ENCODE assay signal across 8 cellular contexts in the genomic region with DNA sequence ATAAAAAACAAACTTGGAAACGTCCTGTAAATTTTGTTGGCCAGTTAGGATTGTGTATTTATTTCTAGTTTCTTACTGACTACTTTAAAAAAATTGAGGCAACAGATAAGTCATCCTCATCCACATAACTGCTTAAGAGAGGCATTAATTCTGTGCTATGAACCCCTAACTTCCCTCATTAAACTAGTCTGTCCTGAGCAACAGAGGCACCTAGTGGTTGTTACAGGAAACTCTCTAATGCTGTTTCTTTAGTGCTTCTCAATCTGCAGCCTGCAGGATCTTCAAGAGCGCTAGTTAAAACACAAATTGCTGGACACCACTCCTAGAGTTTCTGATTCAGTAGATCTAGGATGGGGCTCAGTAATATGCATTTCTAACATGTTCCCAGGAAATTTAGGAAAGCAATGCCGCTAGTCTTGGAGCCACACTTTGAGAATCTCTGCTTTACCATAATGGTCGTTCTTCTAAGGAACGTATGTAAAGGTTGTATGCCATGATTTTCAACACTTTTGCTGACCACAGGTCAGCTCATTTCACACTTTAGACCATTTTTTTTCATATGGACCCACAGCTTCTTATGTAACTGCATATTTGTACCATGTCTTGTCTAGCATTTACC.
DNase-seq lines count a peak whose midpoint lies in the region; ATAC-seq and TF ChIP-seq lines count a peak whose summit lies in the region.

No MANE protein-coding gene starts in this region.

- H3K4me3 ChIP-seq in left ventricle myocardium inferior (no peak overlapping the region), right cardiac atrium (ENCODE audit: low read length) (no peak overlapping the region), colonic mucosa (no peak overlapping the region), thyroid gland (replicated peaks in 1 of 3) (no peak overlapping the region)

- ATAC-seq in right cardiac atrium (no peak), HG02884 (IDR thresholded peaks at IDR 0.05; ENCODE audit: unreplicated experiment) (peak; percentile 86)

- no peak for TF ChIP-seq POLR2A in thyroid gland (IDR thresholded peaks at IDR 0.05)

- intact Hi-C loops in left ventricle myocardium inferior (cut with micrococcal nuclease): no loop called here
- intact Hi-C loops in right cardiac atrium (cut with DNase I): loop anchor here in 2 of 4 donors (5.0 to 10.0 kb wide), 2 partner anchors 140 to 148 kb away; no protein-coding TSS in a partner anchor
- intact Hi-C loops in colonic mucosa (cut with DNase I): loop anchor here (2.0 kb wide), 1 partner anchor 144 kb away; no protein-coding TSS in a partner anchor
- intact Hi-C loops in thyroid gland (cut with DNase I): no loop called here

- WGBS in right cardiac atrium: 54% methylated on average over 5 of the region's 5 CpGs
- 39 to 40% methylated on average over 5 of the region's 5 CpGs for WGBS in thyroid gland, 2 donors

- no peaks in the 10 kb centered on the region for H3K36me3 ChIP-seq in left ventricle myocardium inferior
- H3K36me3 ChIP-seq in colonic mucosa: no peaks in the 10 kb centered on the region
- no peaks in the 10 kb centered on the region for H3K36me3 ChIP-seq in thyroid gland

- H3K9ac ChIP-seq in colonic mucosa (ENCODE audit: low read depth in 2 of 2, low read length in 2 of 2): no peak overlapping the region

- H3K27ac ChIP-seq in left ventricle myocardium inferior (replicated peaks): no peak overlapping the region
- H3K27ac ChIP-seq in right cardiac atrium (ENCODE audit: low read length): no peak overlapping the region
- no peak overlapping the region for H3K27ac ChIP-seq in colonic mucosa
- H3K27ac ChIP-seq in thyroid gland: no peak overlapping the region

- no peaks in the 10 kb centered on the region for H3K4me1 ChIP-seq in left ventricle myocardium inferior
- no peaks in the 10 kb centered on the region for H3K4me1 ChIP-seq in right cardiac atrium (ENCODE audit: control insufficient read depth, insufficient read depth, low read length)
- no peaks in the 10 kb centered on the region for H3K4me1 ChIP-seq in colonic mucosa
- H3K4me1 ChIP-seq in thyroid gland: no peaks in the 10 kb centered on the region

- TF ChIP-seq CTCF in left ventricle myocardium inferior (IDR thresholded peaks at IDR 0.05; ENCODE audit: borderline replicate concordance) (peak; percentile 42), colonic mucosa (IDR thresholded peaks at IDR 0.05) (peak; percentile 34), thyroid gland (IDR thresholded peaks at IDR 0.05) (peak in 4 of 6 experiments; percentile 27 to 62 (median 47))

- peaks cover 25% of the 10 kb centered on the region for H3K27me3 ChIP-seq in left ventricle myocardium inferior (ENCODE audit: low read depth)
- no peaks in the 10 kb centered on the region for H3K27me3 ChIP-seq in right cardiac atrium (ENCODE audit: control insufficient read depth, insufficient read depth)
- H3K27me3 ChIP-seq in colonic mucosa: no peaks in the 10 kb centered on the region
- no peaks in the 10 kb centered on the region for H3K27me3 ChIP-seq in thyroid gland

- H3K9me3 ChIP-seq in left ventricle myocardium inferior (replicated peaks) (no peaks in the 10 kb centered on the region), right cardiac atrium (ENCODE audit: control insufficient read depth, low read length) (no peaks in the 10 kb centered on the region), colonic mucosa (no peaks in the 10 kb centered on the region), thyroid gland (no peaks in the 10 kb centered on the region)

- DNase-seq in left ventricle myocardium inferior (no peak), right cardiac atrium (no peak), NCI-H2171 treated with DMSO at 0.1 percent for 48 hours (lab: John Stamatoyannopoulos, UW) (peak; percentile 87), colonic mucosa (no peak), thyroid gland (no peak), islet precursor cell (no peak)
- DNase-seq in activated T-cell treated with anti-CD3 and anti-CD28 coated beads, Interleukin-2, amount 50 U/mL, for 1 hour: no peak
